8 cellular contexts compared by ENCODE assay signal in the genomic region with DNA sequence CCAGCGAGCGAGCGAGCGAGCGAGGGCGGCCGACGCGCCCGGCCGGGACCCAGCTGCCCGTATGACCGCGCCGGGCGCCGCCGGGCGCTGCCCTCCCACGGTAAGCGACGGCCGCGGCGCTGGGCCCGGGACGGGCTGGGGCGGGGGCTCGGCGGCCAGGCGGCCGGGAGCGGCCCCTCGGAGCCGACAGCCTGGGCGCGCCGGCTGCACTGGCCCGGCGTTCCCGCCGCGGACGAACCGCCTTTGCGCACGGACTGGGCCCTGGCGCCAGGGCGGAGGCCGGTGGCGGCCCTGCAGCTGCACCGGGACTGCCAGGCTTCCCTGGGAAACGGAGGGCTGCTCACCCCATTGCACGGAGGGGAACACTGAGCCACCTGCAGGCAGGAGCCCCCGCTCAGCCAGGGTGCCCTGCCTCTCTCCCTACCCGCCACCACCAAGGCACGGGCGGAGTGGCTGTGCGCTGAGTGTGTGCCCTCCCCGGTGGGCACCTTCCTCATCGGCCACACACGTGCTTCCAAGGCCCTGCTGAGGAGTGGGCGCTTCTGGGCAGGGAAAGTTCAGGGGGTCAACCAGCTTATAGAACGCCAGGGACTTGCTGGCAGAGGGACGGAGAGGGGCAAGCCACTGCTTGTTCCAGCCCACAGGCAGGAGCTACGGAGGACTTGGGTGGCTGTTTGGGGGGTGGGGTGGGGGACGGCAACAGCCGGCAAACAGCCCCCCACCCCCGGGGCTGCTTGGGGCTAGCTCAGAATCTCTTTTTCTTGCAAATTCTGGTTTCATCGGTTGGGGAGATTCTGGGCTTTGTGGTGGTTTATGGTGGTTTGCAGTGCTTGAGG. TPM values are rescaled to one million over a fixed set of nuclear protein-coding genes. Genes with fewer than 3 reads are reported as not detected.
DNase-seq lines count a peak whose midpoint lies in the region; ATAC-seq and TF ChIP-seq lines count a peak whose summit lies in the region.

No MANE protein-coding gene starts in this region.

- H3K36me3 Mint-ChIP-seq in activated CD8-positive, alpha-beta memory T cell treated with anti-CD3 and anti-CD28 coated beads, Interleukin-2, amount 10 ng/mL, durations not matched to agents 7 days and 5 days = peaks cover 33% of the 10 kb centered on the region

- peak; percentile 13 for ATAC-seq in activated CD8-positive, alpha-beta memory T cell treated with anti-CD3 and anti-CD28 coated beads, Interleukin-2, amount 10 ng/mL, durations not matched to agents 7 days and 5 days

- peak overlapping the region; percentile 75 for H2BK5ac ChIP-seq in trophoblast cell (ENCODE audit: low read depth, low read length, poor library complexity)

- no peaks in the 10 kb centered on the region for H3K9me3 Mint-ChIP-seq in activated CD8-positive, alpha-beta memory T cell treated with anti-CD3 and anti-CD28 coated beads, Interleukin-2, amount 10 ng/mL, durations not matched to agents 7 days and 5 days (ENCODE audit: low read depth)

- TF ChIP-seq CTCF in AG04450 (IDR thresholded peaks at IDR 0.05; ENCODE audit: low read depth, low read length) (no peak), fibroblast of mammary gland (conservative IDR thresholded peaks at IDR 0.05; ENCODE audit: control insufficient read depth, insufficient read depth, low read depth, low read length) (no peak)

- H3K9ac ChIP-seq in trophoblast cell (ENCODE audit: low read length) = peak overlapping the region; percentile 82

- H3K27ac Mint-ChIP-seq in activated CD8-positive, alpha-beta memory T cell treated with anti-CD3 and anti-CD28 coated beads, Interleukin-2, amount 10 ng/mL, durations not matched to agents 7 days and 5 days = peak overlapping the region; percentile 91

- H3K27me3 Mint-ChIP-seq in activated CD8-positive, alpha-beta memory T cell treated with anti-CD3 and anti-CD28 coated beads, Interleukin-2, amount 10 ng/mL, durations not matched to agents 7 days and 5 days = no peaks in the 10 kb centered on the region

- H3K4me3 ChIP-seq in AG04450 (ENCODE audit: low read depth, low read length) (peak overlapping the region; percentile 98), H7 (ENCODE audit: insufficient read depth, low read depth, low read length) (peak overlapping the region; percentile 59), fibroblast of mammary gland (ENCODE audit: control insufficient read depth, low read depth, low read length) (peak overlapping the region; percentile 92), trophoblast cell (ENCODE audit: low read depth, low read length) (peak overlapping the region; percentile 80)

- H3K36me3 ChIP-seq in H7 (replicated peaks; ENCODE audit: control insufficient read depth, insufficient read depth, low read length) (no peaks in the 10 kb centered on the region), trophoblast cell (ENCODE audit: control insufficient read depth in 1 of 2, insufficient read depth in 2 of 2, low read length in 2 of 2) (peaks cover 10 to 22% of the 10 kb centered on the region in 2 experiments)

- H2AFZ ChIP-seq in trophoblast cell (ENCODE audit: insufficient read depth, low read length, poor library complexity) = peak overlapping the region; percentile 0

- DNase-seq in AG04450 (ENCODE audit: low read depth, low spot score) = no peak
- DNase-seq in H7 = peak; percentile 89
- peak; percentile 52 for DNase-seq in activated CD8-positive, alpha-beta memory T cell treated with anti-CD3 and anti-CD28 coated beads, Interleukin-2, amount 10 ng/mL, durations not matched to agents 7 days and 5 days
- no peak for DNase-seq in fibroblast of mammary gland (ENCODE audit: low read depth)
- no peak for DNase-seq in trophoblast cell
- no peak for DNase-seq in SHP77 (lab: John Stamatoyannopoulos, UW)
- DNase-seq in NCI-H524 treated with DMSO at 0.1 percent for 48 hours (lab: John Stamatoyannopoulos, UW) = no peak
- DNase-seq in NCI-H226 = no peak

- CTCF ChIA-PET in AG04450 (lab: Charles Lee) = interaction anchor here (1.1 to 1.6 kb wide), 2 partner anchors 73 to 362 kb away, joined by 3 to 9 read pairs; partner anchors contain the start of gene AHCYL1
- CTCF ChIA-PET in activated CD8-positive, alpha-beta memory T cell treated with anti-CD3 and anti-CD28 coated beads, Interleukin-2, amount 10 ng/mL, durations not matched to agents 7 days and 5 days (lab: Charles Lee) = interaction anchor here (0.6 to 6.0 kb wide), 9 partner anchors 41 to 363 kb away, joined by 3 to 43 read pairs (median 4); partner anchors contain the start of genes AHCYL1 and GNAI3

- H3K79me1 ChIP-seq in trophoblast cell (ENCODE audit: low read length) = peaks cover 19% of the 10 kb centered on the region

- H3K27ac ChIP-seq in AG04450 (ENCODE audit: low read depth, low read length) (no peak overlapping the region), trophoblast cell (ENCODE audit: low read depth, low read length) (peak overlapping the region; percentile 63)

- H2BK12ac ChIP-seq in trophoblast cell (ENCODE audit: low read length) = peak overlapping the region; percentile 46

- no CpG with 5 or more reads among the region's 70 CpGs for WGBS in trophoblast cell (ENCODE audit: extremely low coverage, insufficient coverage, insufficient read length)

- POLR2A ChIA-PET in AG04450 (lab: Yijun Ruan, JAX) = interaction anchor here (0.6 to 1.2 kb wide), 3 partner anchors 34 to 290 kb away, joined by 3 to 6 read pairs (median 4); partner anchors contain the start of gene AHCYL1

- H4K91ac ChIP-seq in trophoblast cell (ENCODE audit: low read depth, low read length) = peak overlapping the region; percentile 34

- peak overlapping the region; percentile 17 for H3K14ac ChIP-seq in trophoblast cell (ENCODE audit: low read length)

- H3K4me1 Mint-ChIP-seq in activated CD8-positive, alpha-beta memory T cell treated with anti-CD3 and anti-CD28 coated beads, Interleukin-2, amount 10 ng/mL, durations not matched to agents 7 days and 5 days = peaks cover 82% of the 10 kb centered on the region

- H3K4ac ChIP-seq in trophoblast cell (ENCODE audit: low read depth, low read length) = peak overlapping the region; percentile 8

- peak overlapping the region; percentile 40 for H3K18ac ChIP-seq in trophoblast cell (ENCODE audit: low read length)

- no peaks in the 10 kb centered on the region; the same call in 1 of the 2 replicates for H3K9me3 ChIP-seq in AG04450 (ENCODE audit: control insufficient read depth, insufficient read depth, low read length)
- peaks cover 4% of the 10 kb centered on the region for H3K9me3 ChIP-seq in trophoblast cell (ENCODE audit: insufficient read depth, low read depth, low read length)

- H3K27me3 ChIP-seq in AG04450 (ENCODE audit: control insufficient read depth, insufficient read depth, low read length) (no peaks in the 10 kb centered on the region), H7 (ENCODE audit: control insufficient read depth, insufficient read depth, low read length) (peaks cover 42% of the 10 kb centered on the region), trophoblast cell (ENCODE audit: insufficient read depth, low read length) (no peaks in the 10 kb centered on the region)

- H3K23ac ChIP-seq in trophoblast cell (ENCODE audit: low read length) = no peak overlapping the region

- peak overlapping the region; percentile 66 for H3K4me2 ChIP-seq in trophoblast cell (ENCODE audit: low read length)

- peaks cover 15 to 22% of the 10 kb centered on the region in 2 experiments for H3K4me1 ChIP-seq in trophoblast cell (ENCODE audit: control insufficient read depth in 1 of 2, insufficient read depth in 2 of 2, low read length in 2 of 2)

- peaks cover 20% of the 10 kb centered on the region for H3K79me2 ChIP-seq in trophoblast cell (ENCODE audit: control insufficient read depth, insufficient read depth, low read length, poor library complexity)

- peak overlapping the region; percentile 0 for H2AK5ac ChIP-seq in trophoblast cell (ENCODE audit: low read length)

- H4K12ac ChIP-seq in trophoblast cell (ENCODE audit: low read depth, low read length) = peak overlapping the region; percentile 0

- H2BK120ac ChIP-seq in trophoblast cell (ENCODE audit: insufficient read depth, low read length, poor library complexity) = peak overlapping the region; percentile 79

- H4K8ac ChIP-seq in trophoblast cell (ENCODE audit: low read depth, low read length) = peak overlapping the region; percentile 82

- H3K4me3 Mint-ChIP-seq in activated CD8-positive, alpha-beta memory T cell treated with anti-CD3 and anti-CD28 coated beads, Interleukin-2, amount 10 ng/mL, durations not matched to agents 7 days and 5 days = peak overlapping the region; percentile 91

RNA-seq across cellular contexts. Expression of gene CSF1, which starts 0.5 kb away (rescaled TPM):
- 70.1 and 84.1 TPM in 2 replicates for polyA plus RNA-seq in AG04450 (2011; rRNA removed)
- 45.9 and 52.7 TPM in 2 replicates for polyA minus RNA-seq in AG04450 (2011; rRNA and poly(A)+ RNA removed)
- 5.5 and 6.9 TPM in 2 replicates for total RNA-seq in H7 (2014; rRNA removed; shearing (Covaris generic))
- 100 to 1,000 TPM in 1 of 2 experiments, 10 to 100 TPM in 1; 77.6 to 143 TPM for total RNA-seq in activated CD8-positive, alpha-beta memory T cell treated with anti-CD3 and anti-CD28 coated beads, Interleukin-2, amount 10 ng/mL, durations not matched to agents 7 days and 5 days
- 10.4 and 10.7 TPM in 2 replicates for polyA plus RNA-seq in trophoblast cell (2013)

Comparison
In these comparisons a context has a peak if more than half of its experiments do, and no peak if none do; other contexts are left out.
1. DNase-seq: peak in H7 (single experiment) and activated CD8-positive, alpha-beta memory T cell treated with anti-CD3 and anti-CD28 coated beads, Interleukin-2, amount 10 ng/mL, durations not matched to agents 7 days and 5 days (single experiment); none in AG04450 (single experiment), fibroblast of mammary gland (single experiment), trophoblast cell (0 of 2), SHP77 (0 of 2), NCI-H524 treated with DMSO at 0.1 percent for 48 hours (single experiment) and NCI-H226 (single experiment).
2. Peak in every context shown above with its lines, with median percentiles within 50 percentile points of each other: H3K4me3 ChIP-seq.